Comparison of ENCODE assay signal across 12 cellular contexts in genomic region chr5:173452098-173452497, GRCh38.
DNase-seq lines count a peak whose midpoint lies in the region; ATAC-seq and TF ChIP-seq lines count a peak whose summit lies in the region.
"Had no signal": no experiment of that assay in that cellular context is flagged by ENCODE, and none has a peak within 500 bp of the region (broad histone marks: within the 10 kb centered on the region; RNA-seq: fewer than 3 reads in every experiment).

No MANE protein-coding gene starts in this region.

- H3K27me3 ChIP-seq in right lobe of liver, result no peaks in the 10 kb centered on the region

- TF ChIP-seq POLR2A in right lobe of liver (IDR thresholded peaks at IDR 0.05), result no peak

- WGBS in right lobe of liver (ENCODE audit: insufficient coverage, low coverage, low lambda C conversion rate, missing lambda C conversion rate), result 12% methylated on average over 5 of the region's 5 CpGs

- intact Hi-C loops in right lobe of liver (cut with DNase I), result no loop called here

- no peak for TF ChIP-seq CTCF in right lobe of liver (IDR thresholded peaks at IDR 0.05)

- no peak overlapping the region for H3K27ac ChIP-seq in right lobe of liver

- peak; percentile 85 to 93 for DNase-seq in AML-193 (lab: John Stamatoyannopoulos, UW)
- DNase-seq in NOMO-1 (lab: John Stamatoyannopoulos, UW; ENCODE audit: unreplicated experiment in 2 of 2), result peak; percentile 84 to 88
- DNase-seq in dermis microvascular lymphatic vessel endothelial cell (ENCODE audit: low read depth in 2 of 2), result peak; percentile 73 to 88
- peak in 2 of 3 donors; percentile 50 to 67 for DNase-seq in right lobe of liver
- no peak for DNase-seq in cerebellar nuclear complex (lab: John Stamatoyannopoulos, UW)
- DNase-seq in NCI-H2029 (lab: John Stamatoyannopoulos, UW), result no peak
- DNase-seq: activated T-cell treated with anti-CD3 and anti-CD28 coated beads, Interleukin-2, amount 50 U/mL, for 48 hours; C1 segment of cervical spinal cord; NCI-H526 treated with DMSO at 0.1 percent for 48 hours; posterior cingulate gyrus had no signal

- no peaks in the 10 kb centered on the region for H3K9me3 ChIP-seq in right lobe of liver

- peaks cover 0 to 16% (median 8%) of the 10 kb centered on the region in 4 donors for H3K4me1 ChIP-seq in right lobe of liver

- H3K36me3 ChIP-seq in right lobe of liver, result no peaks in the 10 kb centered on the region

- no peak overlapping the region for H3K4me3 ChIP-seq in right lobe of liver

- ATAC-seq in right lobe of liver, result peak; percentile 67 to 81 (median 77)
- ATAC-seq in HG02852 (IDR thresholded peaks at IDR 0.05; ENCODE audit: unreplicated experiment), result no peak
- ATAC-seq in GM21717 (IDR thresholded peaks at IDR 0.05; ENCODE audit: unreplicated experiment), result no peak

Comparison
In these comparisons a context has a peak if more than half of its experiments do, and no peak if none do; other contexts are left out.
1. DNase-seq: peak in AML-193 (2 of 2), NOMO-1 (2 of 2), dermis microvascular lymphatic vessel endothelial cell (2 of 2) and right lobe of liver (2 of 3); none in cerebellar nuclear complex (0 of 2) and NCI-H2029 (single experiment).
2. ATAC-seq: peak in right lobe of liver (4 of 4); none in HG02852 (single experiment) and GM21717 (single experiment).